Comparison of ENCODE assay signal across 20 cellular contexts in the genomic region with DNA sequence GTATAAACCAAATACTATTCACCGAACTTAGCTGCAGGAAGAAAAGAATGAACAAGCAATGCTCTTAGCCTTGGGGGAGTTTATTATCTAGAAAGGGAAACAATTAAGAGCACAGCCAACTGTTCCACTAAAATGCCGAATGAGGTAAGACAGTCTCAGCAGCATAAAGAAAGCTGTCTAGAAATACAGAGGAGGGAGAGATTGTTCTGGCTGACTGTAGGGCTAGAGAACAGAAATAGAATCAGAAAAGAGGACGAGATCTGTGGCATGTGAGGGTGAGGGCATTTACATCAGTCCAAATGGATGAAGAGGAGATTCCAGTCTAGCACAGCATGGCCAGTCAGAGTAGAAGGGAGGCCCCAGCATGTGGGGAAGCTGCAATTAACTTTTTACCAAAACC. TPM values are rescaled to one million over a fixed set of nuclear protein-coding genes. Genes with fewer than 3 reads are reported as not detected.
"Had no signal": no experiment of that assay in that cellular context is flagged by ENCODE, and none has a peak within 500 bp of the region (broad histone marks: within the 10 kb centered on the region; RNA-seq: fewer than 3 reads in every experiment).

No MANE protein-coding gene starts in this region.

- H3K4me1 Mint-ChIP-seq: activated naive CD8-positive, alpha-beta T cell treated with anti-CD3 and anti-CD28 coated beads for 36 hours had no signal

- H3K27ac Mint-ChIP-seq: activated CD4-positive, alpha-beta memory T cell treated with anti-CD3 and anti-CD28 coated beads for 36 hours; activated naive CD8-positive, alpha-beta T cell treated with anti-CD3 and anti-CD28 coated beads for 36 hours; effector memory CD8-positive, alpha-beta T cell had no signal

- H3K9me3 ChIP-seq: breast epithelium, psoas muscle, sigmoid colon, stomach, thoracic aorta had no signal

- H3K9me3 Mint-ChIP-seq: activated CD4-positive, alpha-beta memory T cell treated with anti-CD3 and anti-CD28 coated beads for 36 hours; activated naive CD8-positive, alpha-beta T cell treated with anti-CD3 and anti-CD28 coated beads for 36 hours; effector memory CD8-positive, alpha-beta T cell had no signal

- H3K27me3 ChIP-seq: breast epithelium, sigmoid colon, stomach had no signal

- H3K36me3 ChIP-seq: breast epithelium, sigmoid colon, stomach, thoracic aorta had no signal

- H3K4me3 ChIP-seq: breast epithelium, psoas muscle, sigmoid colon, stomach, thoracic aorta had no signal

- H3K4me1 ChIP-seq: breast epithelium, sigmoid colon, stomach had no signal

- DNase-seq: activated CD4-positive, alpha-beta memory T cell treated with anti-CD3 and anti-CD28 coated beads for 36 hours; activated gamma-delta T cell treated with Interleukin-2 at 50 U/mL for 16 hours; activated naive CD8-positive, alpha-beta T cell treated with anti-CD3 and anti-CD28 coated beads for 36 hours; activated T-cell treated with anti-CD3 and anti-CD28 coated beads, Interleukin-2, amount 50 U/mL, for 48 hours; amygdala; dermis blood vessel endothelial cell; effector memory CD8-positive, alpha-beta T cell; kidney glomerular epithelial cell; mesendoderm; psoas muscle; sigmoid colon; stimulated activated CD4-positive, alpha-beta T cell treated with anti-CD3 and anti-CD28 coated beads, Interleukin-12 subunit alpha, Interleukin-12 subunit beta, amount 100 ng/mL, for 4 hours; stimulated activated CD4-positive, alpha-beta T cell treated with anti-CD3 and anti-CD28 coated beads, Interleukin-2, amount 100 ng/mL, for 24 hours; stomach; T-helper 1 cell; T1000 had no signal

- H3K36me3 Mint-ChIP-seq: activated CD4-positive, alpha-beta memory T cell treated with anti-CD3 and anti-CD28 coated beads for 36 hours; activated naive CD8-positive, alpha-beta T cell treated with anti-CD3 and anti-CD28 coated beads for 36 hours had no signal

- ATAC-seq: effector memory CD8-positive, alpha-beta T cell; SK-N-SH treated with all-trans-retinoic acid at 6 μM for 48 hours had no signal

- H3K27ac ChIP-seq: breast epithelium, epithelial cell of prostate, psoas muscle, sigmoid colon, stomach, thoracic aorta had no signal

- H3K4me3 Mint-ChIP-seq: activated CD4-positive, alpha-beta memory T cell treated with anti-CD3 and anti-CD28 coated beads for 36 hours; activated naive CD8-positive, alpha-beta T cell treated with anti-CD3 and anti-CD28 coated beads for 36 hours; effector memory CD8-positive, alpha-beta T cell had no signal

RNA-seq across cellular contexts. Expression of gene TNFRSF19, which starts 56.8 kb away (rescaled TPM):
- total RNA-seq: activated CD4-positive, alpha-beta memory T cell treated with anti-CD3 and anti-CD28 coated beads for 36 hours had no signal
